ENCODE assay signal across 1 cellular context in the genomic region with DNA sequence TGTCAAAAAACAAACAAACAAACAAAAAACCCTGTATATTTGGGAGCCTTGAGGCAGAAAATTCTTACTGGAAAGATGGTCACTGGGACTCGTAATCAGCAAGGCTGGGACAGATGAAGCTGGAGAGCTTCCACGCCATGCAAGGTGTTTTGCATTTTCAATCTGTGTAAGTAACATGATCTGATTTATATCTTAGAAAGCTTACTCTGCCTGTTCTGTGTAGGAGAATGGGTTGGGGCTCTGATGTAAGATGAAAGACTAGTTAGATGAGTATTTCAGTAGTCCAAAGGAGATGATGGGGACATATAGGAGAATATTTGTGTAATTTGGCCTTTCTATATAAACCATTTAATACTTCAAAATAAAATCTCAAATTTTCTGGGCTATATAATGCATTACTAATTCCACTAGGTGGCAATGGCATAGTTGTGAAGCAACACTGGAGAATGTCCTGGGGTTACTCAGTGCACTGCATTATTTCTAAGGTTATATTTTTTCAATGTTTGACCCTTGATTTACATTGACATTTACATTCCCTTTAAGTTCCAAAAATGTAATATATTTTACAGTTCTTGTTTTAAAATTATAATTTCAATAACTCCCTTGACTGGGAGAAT.
TF ChIP-seq lines count a peak whose summit lies in the region.

No MANE protein-coding gene starts in this region.

TF ChIP-seq in H1, 55 proteins besides CTCF, POLR2A, EP300 and RAD21 (continued from another document):
- TF ChIP-seq TEAD4 (IDR thresholded peaks at IDR 0.05; ENCODE audit: low read depth, low read length) (no peak), CHD2 (IDR thresholded peaks at IDR 0.05; ENCODE audit: low read length) (no peak), EGR1 (IDR thresholded peaks at IDR 0.05; ENCODE audit: borderline replicate concordance, low read depth, low read length) (no peak), SIN3A (conservative IDR thresholded peaks at IDR 0.05 in 1 of 2, IDR thresholded peaks at IDR 0.05 in 1 of 2; ENCODE audit: low read depth in 1 of 2, low read length in 2 of 2) (no peak), SP1 (IDR thresholded peaks at IDR 0.05; ENCODE audit: low read depth, low read length) (no peak), POLR2AphosphoS5 (IDR thresholded peaks at IDR 0.05; ENCODE audit: low read depth, low read length) (no peak), SP2 (IDR thresholded peaks at IDR 0.05; ENCODE audit: low read length) (no peak), NANOG (IDR thresholded peaks at IDR 0.05; ENCODE audit: insufficient read depth, low read depth, low read length, poor library complexity, severe bottlenecking) (no peak)
- TF ChIP-seq, protein P1, sequence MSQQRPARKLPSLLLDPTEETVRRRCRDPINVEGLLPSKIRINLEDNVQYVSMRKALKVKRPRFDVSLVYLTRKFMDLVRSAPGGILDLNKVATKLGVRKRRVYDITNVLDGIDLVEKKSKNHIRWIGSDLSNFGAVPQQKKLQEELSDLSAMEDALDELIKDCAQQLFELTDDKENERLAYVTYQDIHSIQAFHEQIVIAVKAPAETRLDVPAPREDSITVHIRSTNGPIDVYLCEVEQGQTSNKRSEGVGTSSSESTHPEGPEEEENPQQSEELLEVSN (IDR thresholded peaks at IDR 0.05) = no peak
